11 cellular contexts compared by ENCODE assay signal in genomic region chr1:245166471-245166885, GRCh38. TPM values are rescaled to one million over a fixed set of nuclear protein-coding genes. Genes with fewer than 3 reads are reported as not detected.
DNase-seq lines count a peak whose midpoint lies in the region; ATAC-seq and TF ChIP-seq lines count a peak whose summit lies in the region.
"Had no signal": no experiment of that assay in that cellular context is flagged by ENCODE, and none has a peak within 500 bp of the region (broad histone marks: within the 10 kb centered on the region; RNA-seq: fewer than 3 reads in every experiment).

No MANE protein-coding gene starts in this region.

- peaks cover 20% of the 10 kb centered on the region for H3K4me1 Mint-ChIP-seq in nephron

- H3K27ac Mint-ChIP-seq in nephron = peak overlapping the region; percentile 63 to 88 (median 85)
- H3K27ac Mint-ChIP-seq: activated naive CD8-positive, alpha-beta T cell had no signal

- H3K4me3 Mint-ChIP-seq in nephron = peak overlapping the region; percentile 43 to 59 (median 56)
- H3K4me3 Mint-ChIP-seq: activated naive CD8-positive, alpha-beta T cell had no signal

- no peak for TF ChIP-seq POLR2A in esophagus squamous epithelium (IDR thresholded peaks at IDR 0.05)

- intact Hi-C loops in esophagus squamous epithelium (cut with DNase I) = no loop called here

- H3K27me3 ChIP-seq in esophagus squamous epithelium = peaks cover 0 to 23% (median 0%) of the 10 kb centered on the region in 4 donors

- TF ChIP-seq CTCF in AG10803 (conservative IDR thresholded peaks at IDR 0.05; ENCODE audit: low read length) (peak; percentile 17; the same call in 1 of the 2 replicates), esophagus squamous epithelium (IDR thresholded peaks at IDR 0.05) (no peak), nephron (IDR thresholded peaks at IDR 0.05; ENCODE audit: unreplicated experiment in 3 of 3) (no peak)

- ATAC-seq in GM21825 (IDR thresholded peaks at IDR 0.05; ENCODE audit: unreplicated experiment) = no peak
- ATAC-seq: stimulated activated naive CD8-positive, alpha-beta T cell treated with anti-CD3 and anti-CD28 coated beads, Interleukin-15, Interleukin-2, amounts not matched to agents 100 U/mL and 50 U/mL, for 24 hours had no signal

- H3K27me3 Mint-ChIP-seq in nephron (ENCODE audit: low read depth) = peaks cover 15% of the 10 kb centered on the region

- H3K4me3 ChIP-seq in AG10803 (ENCODE audit: low read length) = peak overlapping the region; percentile 56
- peak overlapping the region; percentile 51 for H3K4me3 ChIP-seq in SK-N-MC
- H3K4me3 ChIP-seq in esophagus squamous epithelium = peak overlapping the region in 3 of 4 donors; percentile 11 to 45 (median 32)

- no peak overlapping the region for H3K9ac ChIP-seq in SK-N-MC (ENCODE audit: insufficient read length)

- 21 to 31% methylated on average over 9 to 10 of the region's 10 CpGs for WGBS in esophagus squamous epithelium, 2 donors

- H3K36me3 ChIP-seq in SK-N-MC (ENCODE audit: insufficient read depth, low read length) (no peaks in the 10 kb centered on the region), esophagus squamous epithelium (no peaks in the 10 kb centered on the region)

- H3K9me3 ChIP-seq in SK-N-MC (ENCODE audit: low read depth, low read length) (no peaks in the 10 kb centered on the region), esophagus squamous epithelium (no peaks in the 10 kb centered on the region)

- peaks cover 0 to 9% (median 0%) of the 10 kb centered on the region in 3 donors for H3K4me1 ChIP-seq in esophagus squamous epithelium

- no peaks in the 10 kb centered on the region for H3K9me3 Mint-ChIP-seq in nephron

- peaks cover 53% of the 10 kb centered on the region for H3K36me3 Mint-ChIP-seq in nephron (ENCODE audit: low read depth)
- H3K36me3 Mint-ChIP-seq: activated naive CD8-positive, alpha-beta T cell had no signal

- H3K27ac ChIP-seq in SK-N-MC (no peak overlapping the region), esophagus squamous epithelium (no peak overlapping the region)

- DNase-seq in AG10803 (ENCODE audit: low read depth) (peak; percentile 50), SK-N-MC (ENCODE audit: low read depth, low spot score) (no peak), esophagus squamous epithelium (lab: John Stamatoyannopoulos, UW) (no peak), NCI-H2029 treated with DMSO at 0.1 percent for 48 hours (lab: John Stamatoyannopoulos, UW) (no peak), A172 (ENCODE audit: low spot score) (no peak)
- DNase-seq in activated CD8-positive, alpha-beta memory T cell treated with anti-CD3 and anti-CD28 coated beads for 24 hours = no peak
- DNase-seq: stimulated activated CD4-positive, alpha-beta T cell treated with anti-CD3 and anti-CD28 coated beads, Interleukin-12 subunit alpha, Interleukin-12 subunit beta, amount 100 ng/mL, for 4 hours; stimulated activated naive CD8-positive, alpha-beta T cell treated with anti-CD3 and anti-CD28 coated beads, Interleukin-15, Interleukin-2, amounts not matched to agents 100 U/mL and 50 U/mL, for 24 hours had no signal

RNA-seq across cellular contexts. Expression of gene KIF26B, which starts 11.7 kb away (rescaled TPM):
- 1 to 10 TPM in 2 of 4 donors, under 1 TPM in 2; 0.23 to 2.7 (median 1.0) TPM for total RNA-seq in esophagus squamous epithelium
- total RNA-seq in A172 (2014; rRNA removed; shearing (Covaris generic)) = 0.57 and 2.1 TPM in 2 replicates
